In genomic region chr1:9687120-9687875, GRCh38 we compare ENCODE assay signal across 8 cellular contexts. TPM values are rescaled to one million over a fixed set of nuclear protein-coding genes. Genes with fewer than 3 reads are reported as not detected.
DNase-seq lines count a peak whose midpoint lies in the region; ATAC-seq and TF ChIP-seq lines count a peak whose summit lies in the region.

No MANE protein-coding gene starts in this region.

- intact Hi-C loops in heart left ventricle (cut with DNase I), result loop anchor here in 1 of 10 donors (5.0 kb wide), 1 partner anchor 60 kb away; no protein-coding TSS in a partner anchor

- H3K36me3 ChIP-seq in SJCRH30, result no peaks in the 10 kb centered on the region
- H3K36me3 ChIP-seq in heart left ventricle, result no peaks in the 10 kb centered on the region

- ATAC-seq in HG03280 (IDR thresholded peaks at IDR 0.05; ENCODE audit: unreplicated experiment) (peak; percentile 38), heart left ventricle (peak in 3 of 4 donors; percentile 18 to 61 (median 47))

- 1 to 2% (median 1%) methylated on average over 15 to 42 of the region's 42 CpGs for WGBS in heart left ventricle, 4 donors

- TF ChIP-seq POLR2A in heart left ventricle (IDR thresholded peaks at IDR 0.05), result no peak

- TF ChIP-seq CTCF in GM12875 (IDR thresholded peaks at IDR 0.05; ENCODE audit: borderline replicate concordance, insufficient read depth, low read depth, low read length) (peak; percentile 23; the same call in 1 of the 2 replicates), heart left ventricle (IDR thresholded peaks at IDR 0.05) (no peak), retinal pigment epithelial cell (conservative IDR thresholded peaks at IDR 0.05; ENCODE audit: low read depth, low read length) (no peak)

- DNase-seq in SJCRH30 (peak; percentile 93 to 96), heart left ventricle (peak; percentile 32 to 74 (median 48)), retinal pigment epithelial cell (ENCODE audit: low read depth) (no peak), NOMO-1 treated with DMSO at 0.1 percent for 48 hours (lab: John Stamatoyannopoulos, UW; ENCODE audit: unreplicated experiment) (no peak), pons (ENCODE audit: low spot score) (no peak)
- DNase-seq in activated naive CD4-positive, alpha-beta T cell treated with Interleukin-2 at 50 U/mL for 16 hours, result peak; percentile 67

- H3K9me3 ChIP-seq in SJCRH30 (replicated peaks) (no peaks in the 10 kb centered on the region), heart left ventricle (no peaks in the 10 kb centered on the region)

- H3K4me1 ChIP-seq in SJCRH30, result peaks cover 7% of the 10 kb centered on the region; the same call in 1 of the 2 replicates
- H3K4me1 ChIP-seq in heart left ventricle, result peaks cover 0 to 62% (median 26%) of the 10 kb centered on the region in 12 donors

- H3K27ac ChIP-seq in SJCRH30 (peak overlapping the region; percentile 84), heart left ventricle (peak overlapping the region in 4 of 12 donors; percentile 42 to 66 (median 54))

- H3K4me3 ChIP-seq in GM12875 (ENCODE audit: low read depth, low read length) (peak overlapping the region; percentile 70), SJCRH30 (peak overlapping the region; percentile 60), heart left ventricle (peak overlapping the region; percentile 30 to 92 (median 62)), retinal pigment epithelial cell (ENCODE audit: low read length) (peak overlapping the region; percentile 63)

- H3K27me3 ChIP-seq in SJCRH30, result no peaks in the 10 kb centered on the region
- H3K27me3 ChIP-seq in heart left ventricle, result no peaks in the 10 kb centered on the region

RNA-seq across cellular contexts. Expression of gene PIK3CD, which starts 35.8 kb away (rescaled TPM):
- 2.0 and 2.5 TPM in 2 replicates for total RNA-seq in SJCRH30 (2014; rRNA removed; shearing (Covaris generic))
- 10 to 100 TPM in 3 of 9 donors, 1 to 10 TPM in 6; 2.3 to 18.8 (median 4.4) TPM for total RNA-seq in heart left ventricle
- polyA plus RNA-seq in heart left ventricle, result 1 to 10 TPM; 1.9 to 2.0 TPM

Comparison
In these comparisons a context has a peak if more than half of its experiments do, and no peak if none do; other contexts are left out.
1. DNase-seq: peak in SJCRH30 (2 of 2), activated naive CD4-positive, alpha-beta T cell treated with Interleukin-2 at 50 U/mL for 16 hours (single experiment) and heart left ventricle (5 of 5); none in retinal pigment epithelial cell (single experiment), NOMO-1 treated with DMSO at 0.1 percent for 48 hours (single experiment) and pons (single experiment).
2. Peak in every context shown above with its lines, with median percentiles within 50 percentile points of each other: H3K4me3 ChIP-seq.